Comparison of ENCODE assay signal across 21 cellular contexts in the genomic region with DNA sequence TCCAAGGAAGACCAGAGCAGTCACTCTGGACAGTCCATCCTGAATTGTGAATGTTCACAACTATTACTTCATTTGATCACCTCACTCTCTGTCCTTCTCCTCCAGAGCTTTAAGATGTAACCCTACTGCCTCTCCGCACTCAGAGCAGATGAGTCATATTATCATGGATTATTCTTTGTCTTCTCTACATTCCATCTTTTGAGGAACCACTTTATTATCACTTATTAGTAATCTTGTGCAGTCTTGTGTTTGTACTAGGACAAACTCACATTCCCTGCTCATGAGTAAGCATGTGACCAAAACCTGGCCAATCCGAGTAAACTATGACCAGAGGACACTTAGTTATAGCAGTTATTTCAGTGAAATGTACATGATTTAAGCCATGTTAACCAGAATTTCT.
A peak's percentile ranks its signal among the peaks of the same experiment; 100 is the strongest.
DNase-seq lines count a peak whose midpoint lies in the region; ATAC-seq, FAIRE-seq and TF ChIP-seq lines count a peak whose summit lies in the region.
"Had no signal": no experiment of that assay in that cellular context is flagged by ENCODE, and none has a peak within 500 bp of the region (broad histone marks: within the 10 kb centered on the region; RNA-seq: fewer than 3 reads in every experiment).

No MANE protein-coding gene starts in this region.

- no peak overlapping the region for H4K5ac ChIP-seq in IMR-90 (ENCODE audit: low read depth, low read length)

- TF ChIP-seq RAD21 in IMR-90 (IDR thresholded peaks at IDR 0.05; ENCODE audit: low read length) = no peak
- no peak for TF ChIP-seq RAD21 in K562 (CRISPR knock-in tag; conservative IDR thresholded peaks at IDR 0.05 in 1 of 2, IDR thresholded peaks at IDR 0.05 in 1 of 2)

- no peak overlapping the region for H3K56ac ChIP-seq in IMR-90 (ENCODE audit: extremely low read depth, insufficient read depth, low read length)

- H3K4me1 ChIP-seq in IMR-90 (ENCODE audit: control insufficient read depth, insufficient read depth, low read length) (no peaks in the 10 kb centered on the region), K562 (replicated peaks in 1 of 2; ENCODE audit: control insufficient read depth in 2 of 2, insufficient read depth in 2 of 2, low read length in 2 of 2) (0 out of 5 replicates have a peak, but pooled peaks cover 0 to 7% of the 10 kb centered on the region in 2 experiments)

- no peak for TF ChIP-seq EP300 in K562 (IDR thresholded peaks at IDR 0.05; ENCODE audit: low read length)

- H3K9me3 ChIP-seq in IMR-90 (ENCODE audit: control insufficient read depth, insufficient read depth, low read length) (peaks cover 6% of the 10 kb centered on the region; the same call in 1 of the 2 replicates), K562 (replicated peaks; ENCODE audit: control insufficient read depth, insufficient read depth, low read depth, low read length) (no peaks in the 10 kb centered on the region)

- H3K18ac ChIP-seq in IMR-90 (ENCODE audit: low read depth, low read length) = no peak overlapping the region

- H3K27ac ChIP-seq in IMR-90 (ENCODE audit: insufficient read depth, low read length) (no peak overlapping the region), K562 (ENCODE audit: extremely low read depth, low read depth, low read length) (no peak overlapping the region)

- H3K9ac ChIP-seq in IMR-90 (ENCODE audit: low read depth, low read length) (no peak overlapping the region), K562 (ENCODE audit: insufficient read depth in 1 of 2, low read depth in 2 of 2, low read length in 2 of 2) (no peak overlapping the region)

- no peaks in the 10 kb centered on the region for H4K20me1 ChIP-seq in IMR-90 (ENCODE audit: insufficient read depth, low read length)
- H4K20me1 ChIP-seq in K562 (replicated peaks; ENCODE audit: control insufficient read depth, insufficient read depth, low read length) = no peaks in the 10 kb centered on the region

- DNase-seq in COLO829 (ENCODE audit: low spot score) (peak; percentile 1), IMR-90 (peak; percentile 1), K562 (ENCODE audit: extremely low read depth in 1 of 4, low spot score in 3 of 4) (no peak), iris pigment epithelial cell (ENCODE audit: low read depth) (peak; percentile 63), COR-L47 (lab: John Stamatoyannopoulos, UW) (no peak), posterior vena cava (ENCODE audit: low spot score) (no peak)
- DNase-seq: activated CD4-positive, alpha-beta T cell treated with anti-CD3 and anti-CD28 coated beads, Interleukin-2, amount 10 ng/mL, durations not matched to agents 7 days and 5 days; activated CD8-positive, alpha-beta memory T cell treated with anti-CD3 and anti-CD28 coated beads, Interleukin-2, amount 50 U/mL, for 4 hours; central memory CD4-positive, alpha-beta T cell; erythroblast; GOT3; left colon; naive thymus-derived CD8-positive, alpha-beta T cell; NCI-H2171; NCI-H526 treated with DMSO at 0.1 percent for 48 hours; Right ventricle myocardium superior; T-helper 1 cell had no signal

- intact Hi-C loops in IMR-90 (cut with micrococcal nuclease) = loop anchor here (5.0 kb wide), 1 partner anchor 911 kb away; no protein-coding TSS in a partner anchor
- intact Hi-C loops in K562 (cut with micrococcal nuclease) = no loop called here
- intact Hi-C loops in posterior vena cava (cut with DNase I) = no loop called here

- FAIRE-seq in K562 (lab: Jason Lieb, UNC) = no peak
- FAIRE-seq: GM12891 had no signal

- H3K79me1 ChIP-seq in IMR-90 (ENCODE audit: low read depth in 1 of 2, low read length in 2 of 2) = no peaks in the 10 kb centered on the region

- CTCF ChIA-PET in IMR-90 (lab: Yijun Ruan, JAX) = no interaction called here
- CTCF ChIA-PET in K562 (lab: Yijun Ruan, JAX; ENCODE audit: low intra/inter-chr PET ratio) = no interaction called here

- no peak overlapping the region for H3K4me3 ChIP-seq in IMR-90 (ENCODE audit: insufficient read depth, low read depth, low read length)
- no peak overlapping the region for H3K4me3 ChIP-seq in K562

- BruUV-seq in IMR-90 (replicated peaks; lab: Mats Ljungman, UMichigan) = no TSS peak
- BruUV-seq in K562 (replicated peaks; lab: Mats Ljungman, UMichigan) = no TSS peak

- no peak for TF ChIP-seq POLR2A in IMR-90 (IDR thresholded peaks at IDR 0.05; ENCODE audit: low read depth, low read length)
- TF ChIP-seq POLR2A in K562 (conservative IDR thresholded peaks at IDR 0.05) = no peak

- no peak overlapping the region for H2AK5ac ChIP-seq in IMR-90 (ENCODE audit: low read depth, low read length)

- H3K9me1 ChIP-seq in IMR-90 (ENCODE audit: insufficient read depth, low read length) (no peaks in the 10 kb centered on the region), K562 (ENCODE audit: control insufficient read depth, insufficient read depth, low read length) (no peaks in the 10 kb centered on the region)

- no CpG with 5 or more reads among the region's 2 CpGs for WGBS in IMR-90 (ENCODE audit: extremely low coverage in 2 of 2, insufficient read length in 1 of 2), 2 experiments
- 19% methylated on average over 2 of the region's 2 CpGs for WGBS in K562 (ENCODE audit: insufficient coverage, low coverage, missing lambda C conversion rate)

- in situ Hi-C loops in IMR-90 (cut with MboI; ENCODE audit: low sequenced_read_pairs) = no loop called here
- in situ Hi-C loops in K562 (cut with MboI) = no loop called here

- no peaks in the 10 kb centered on the region for H3K79me2 ChIP-seq in K562 (ENCODE audit: control insufficient read depth, insufficient read depth, low read length)

- H2BK15ac ChIP-seq in IMR-90 (ENCODE audit: low read depth, low read length) = no peak overlapping the region

- no peak overlapping the region for H2BK20ac ChIP-seq in IMR-90 (ENCODE audit: low read depth, low read length)

- dilution Hi-C loops in IMR-90 (cut with HindIII; ENCODE audit: low sequenced_read_pairs, unreplicated experiment) = no loop called here

- H3K14ac ChIP-seq in IMR-90 (replicated peaks; ENCODE audit: low read depth, low read length) = no peak overlapping the region

- no peak overlapping the region for H4K91ac ChIP-seq in IMR-90 (ENCODE audit: insufficient read depth, low read depth, low read length)

- no peak for TF ChIP-seq CTCF in IMR-90 (conservative IDR thresholded peaks at IDR 0.05; ENCODE audit: low read depth, low read length)
- no peak for TF ChIP-seq CTCF in K562 (IDR thresholded peaks at IDR 0.05 in 2 of 3, conservative IDR thresholded peaks at IDR 0.05 in 1 of 3; ENCODE audit: insufficient read depth in 2 of 3, low read depth in 1 of 3, low read length in 3 of 3)

- no peak overlapping the region for H2BK5ac ChIP-seq in IMR-90 (ENCODE audit: low read depth, low read length, poor library complexity, severe bottlenecking)

- H3K4me2 ChIP-seq in IMR-90 (ENCODE audit: low read depth, low read length) = no peak overlapping the region
- no peak overlapping the region for H3K4me2 ChIP-seq in K562 (ENCODE audit: insufficient read depth, low read length)

- no peak overlapping the region for H3K23ac ChIP-seq in IMR-90 (ENCODE audit: low read depth, low read length)

- no peak overlapping the region for H3K4ac ChIP-seq in IMR-90 (ENCODE audit: low read depth, low read length)

- no peak overlapping the region for H4K8ac ChIP-seq in IMR-90 (ENCODE audit: low read depth in 2 of 2, low read length in 2 of 2)

- POLR2A ChIA-PET in IMR-90 (lab: Charles Lee; ENCODE audit: unreplicated experiment) (no interaction called here), K562 (lab: Yijun Ruan, JAX) (no interaction called here)

- H3K27me3 ChIP-seq in IMR-90 (ENCODE audit: control insufficient read depth, insufficient read depth, low read length) (no peaks in the 10 kb centered on the region), K562 (ENCODE audit: control insufficient read depth in 2 of 2, insufficient read depth in 2 of 2, low read length in 2 of 2) (no peaks in the 10 kb centered on the region)

- H3K36me3 ChIP-seq in IMR-90 (ENCODE audit: control insufficient read depth, insufficient read depth, low read length) (no peaks in the 10 kb centered on the region), K562 (ENCODE audit: control insufficient read depth, insufficient read depth, low read length) (no peaks in the 10 kb centered on the region)

- ATAC-seq in IMR-90 (ENCODE audit: low read depth) (no peak), K562 (no peak), HG03159 (IDR thresholded peaks at IDR 0.05; ENCODE audit: unreplicated experiment) (no peak), HG02938 (IDR thresholded peaks at IDR 0.05; ENCODE audit: unreplicated experiment) (no peak)
- ATAC-seq: left colon; naive thymus-derived CD8-positive, alpha-beta T cell; stimulated activated effector memory CD8-positive, alpha-beta T cell treated with anti-CD3 and anti-CD28 coated beads, Interleukin-12 subunit alpha, Interleukin-12 subunit beta, amount 100 ng/mL, for 72 hours had no signal

- H2BK120ac ChIP-seq in IMR-90 (ENCODE audit: low read depth, low read length) = no peak overlapping the region

- H2AFZ ChIP-seq in IMR-90 (replicated peaks; ENCODE audit: low read length, poor library complexity) = no peak overlapping the region
- peak overlapping the region; percentile 18; the same call in 1 of the 2 replicates for H2AFZ ChIP-seq in K562 (ENCODE audit: low read depth, low read length)

- no peak overlapping the region for H2AK9ac ChIP-seq in IMR-90 (replicated peaks; ENCODE audit: low read depth, low read length, poor library complexity)

TF ChIP-seq in IMR-90, 13 proteins besides CTCF, POLR2A, EP300 and RAD21 (continues in another document):
- TF ChIP-seq CHD1 (IDR thresholded peaks at IDR 0.05; ENCODE audit: low read depth, low read length) = no peak
- no peak for TF ChIP-seq RFX5 (IDR thresholded peaks at IDR 0.05; ENCODE audit: low read depth, low read length)
- no peak for TF ChIP-seq NFE2L2 (IDR thresholded peaks at IDR 0.05; ENCODE audit: low read depth, low read length)
- TF ChIP-seq SMC3 (IDR thresholded peaks at IDR 0.05; ENCODE audit: low read depth, low read length) = no peak
- no peak for TF ChIP-seq CEBPB (IDR thresholded peaks at IDR 0.05; ENCODE audit: low read depth, low read length)
- no peak for TF ChIP-seq MAZ (IDR thresholded peaks at IDR 0.05; ENCODE audit: borderline replicate concordance, low read depth, low read length)
- no peak for TF ChIP-seq MXI1 (IDR thresholded peaks at IDR 0.05; ENCODE audit: borderline replicate concordance, low read depth, low read length)
- no peak for TF ChIP-seq BHLHE40 (IDR thresholded peaks at IDR 0.05; ENCODE audit: low read depth, low read length)

TF ChIP-seq in K562, 482 proteins besides CTCF, POLR2A, EP300 and RAD21:
- no peak for TF ChIP-seq ZNF551 (CRISPR knock-in tag; IDR thresholded peaks at IDR 0.05)
- no peak for TF ChIP-seq BACH1 (tag; IDR thresholded peaks at IDR 0.05)
- no peak for TF ChIP-seq SIX5 (IDR thresholded peaks at IDR 0.05; ENCODE audit: borderline replicate concordance in 1 of 2, insufficient read depth in 1 of 2, low read depth in 1 of 2, low read length in 2 of 2)

Comparison
In these comparisons a context has a peak if more than half of its experiments do, and no peak if none do; other contexts are left out.
1. DNase-seq: peak in COLO829 (single experiment), IMR-90 (single experiment) and iris pigment epithelial cell (single experiment); none in K562 (0 of 4), COR-L47 (single experiment) and posterior vena cava (single experiment).